In the genomic region with DNA sequence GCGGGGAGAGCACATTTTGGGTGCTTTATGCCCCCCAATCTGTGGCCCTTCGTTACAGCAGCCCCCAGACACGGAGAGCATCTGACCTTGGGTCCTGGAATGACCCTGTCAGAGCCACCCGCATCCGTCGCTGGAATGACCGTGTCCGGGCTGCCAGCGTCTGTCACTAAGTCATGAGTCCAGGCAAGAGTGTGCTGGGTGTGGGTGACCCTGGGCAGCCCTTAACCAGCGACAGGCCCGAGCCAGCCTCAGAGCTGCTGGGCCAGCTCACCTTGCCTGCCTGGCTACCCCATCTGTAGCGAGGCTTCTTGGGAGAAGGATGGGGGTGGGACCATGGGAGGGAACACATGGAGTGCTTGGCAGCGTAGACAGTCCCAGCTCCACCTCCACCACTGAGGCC, we compare ENCODE assay signal across 14 cellular contexts. TPM values are rescaled to one million over a fixed set of nuclear protein-coding genes. Genes with fewer than 3 reads are reported as not detected.
A peak's percentile ranks its signal among the peaks of the same experiment; 100 is the strongest.
DNase-seq lines count a peak whose midpoint lies in the region; ATAC-seq and TF ChIP-seq lines count a peak whose summit lies in the region.
"Had no signal": no experiment of that assay in that cellular context is flagged by ENCODE, and none has a peak within 500 bp of the region (broad histone marks: within the 10 kb centered on the region; RNA-seq: fewer than 3 reads in every experiment).

No MANE protein-coding gene starts in this region.

- H3K23ac ChIP-seq in mesenchymal stem cell (ENCODE audit: low read length in 2 of 2): no peak overlapping the region

- ATAC-seq in Right ventricle myocardium inferior (no peak), Right ventricle myocardium superior (ENCODE audit: poor library complexity) (no peak), GM21515 (IDR thresholded peaks at IDR 0.05; ENCODE audit: unreplicated experiment) (no peak)
- ATAC-seq: CD8-positive, alpha-beta T cell had no signal

- H3K18ac ChIP-seq in mesenchymal stem cell (ENCODE audit: low read depth in 1 of 2, low read length in 2 of 2): no peak overlapping the region

- intact Hi-C loops in Right ventricle myocardium inferior (cut with DNase I): no loop called here
- intact Hi-C loops in Right ventricle myocardium superior (cut with DNase I): no loop called here
- intact Hi-C loops in mammary epithelial cell (cut with micrococcal nuclease): no loop called here

- no TSS peak for BruUV-seq in mammary epithelial cell (replicated peaks; lab: Mats Ljungman, UMichigan)

- peak overlapping the region in 1 of 2 experiments; percentile 37 for H2BK12ac ChIP-seq in mesenchymal stem cell (ENCODE audit: low read length in 2 of 2)

- H4K91ac ChIP-seq in mesenchymal stem cell (ENCODE audit: low read length): no peak overlapping the region

- TF ChIP-seq CTCF in parathyroid adenoma (IDR thresholded peaks at IDR 0.05) (no peak), mammary epithelial cell (conservative IDR thresholded peaks at IDR 0.05 in 1 of 2, IDR thresholded peaks at IDR 0.05 in 1 of 2; ENCODE audit: extremely low read depth in 1 of 2, insufficient read depth in 1 of 2, low read depth in 1 of 2, low read length in 2 of 2) (no peak)

- H3K4me1 ChIP-seq in mesenchymal stem cell (ENCODE audit: control insufficient read depth, insufficient read depth, low read depth, low read length) (peaks cover 28% of the 10 kb centered on the region), parathyroid adenoma (peaks cover 8% of the 10 kb centered on the region), mammary epithelial cell (ENCODE audit: insufficient read depth, low read length) (peaks cover 11% of the 10 kb centered on the region)
- H3K4me1 ChIP-seq: HAP-1 had no signal

- peak overlapping the region; percentile 22 for H3K27ac ChIP-seq in KOPT-K1 (ENCODE audit: low read depth, low read length, poor library complexity, severe bottlenecking)
- H3K27ac ChIP-seq in mesenchymal stem cell (ENCODE audit: low read length, poor library complexity, severe bottlenecking): no peak overlapping the region
- H3K27ac ChIP-seq in parathyroid adenoma: peak overlapping the region; percentile 42
- H3K27ac ChIP-seq in mammary epithelial cell (ENCODE audit: insufficient read depth, low read depth, low read length): no peak overlapping the region
- H3K27ac ChIP-seq: BLaER1 treated with 17β-estradiol and CSF1 and Interleukin-3, amounts not matched to agents 10 nM and 100 nM had no signal

- no peak overlapping the region for H3K4me3 ChIP-seq in mesenchymal stem cell (ENCODE audit: insufficient read depth in 1 of 2, low read depth in 1 of 2, low read length in 2 of 2)
- H3K4me3 ChIP-seq in parathyroid adenoma (ENCODE audit: low read depth, low read length): no peak overlapping the region
- no peak overlapping the region for H3K4me3 ChIP-seq in mammary epithelial cell (replicated peaks in 1 of 3; ENCODE audit: insufficient read depth in 1 of 3, low read depth in 2 of 3, low read length in 3 of 3)
- H3K4me3 ChIP-seq: BLaER1 treated with 17β-estradiol and CSF1 and Interleukin-3, amounts not matched to agents 10 nM and 100 nM; HAP-1 had no signal

- peak; percentile 51 for DNase-seq in Right ventricle myocardium inferior (ENCODE audit: missing footprints)
- no peak for DNase-seq in Right ventricle myocardium superior
- DNase-seq in mesenchymal stem cell: no peak
- DNase-seq in mammary epithelial cell: no peak
- no peak for DNase-seq in NOMO-1 treated with DMSO at 0.1 percent for 48 hours (lab: John Stamatoyannopoulos, UW; ENCODE audit: unreplicated experiment)
- DNase-seq: 8988T; Calu3; CD8-positive, alpha-beta T cell; GDM1 had no signal

- H3K79me1 ChIP-seq in mesenchymal stem cell (replicated peaks; ENCODE audit: low read length, poor library complexity, severe bottlenecking): no peaks in the 10 kb centered on the region

- no peak overlapping the region for H3K14ac ChIP-seq in mesenchymal stem cell (ENCODE audit: low read length in 2 of 2)

- H2BK120ac ChIP-seq in mesenchymal stem cell (ENCODE audit: low read depth, low read length): no peak overlapping the region

- H3K36me3 ChIP-seq in KOPT-K1 (ENCODE audit: insufficient read depth, low read length) (no peaks in the 10 kb centered on the region), mesenchymal stem cell (ENCODE audit: control insufficient read depth in 1 of 2, insufficient read depth in 2 of 2, low read depth in 1 of 2, low read length in 2 of 2) (peaks cover 0 to 2% of the 10 kb centered on the region in 2 experiments), parathyroid adenoma (ENCODE audit: control insufficient read depth, insufficient read depth, low read length) (no peaks in the 10 kb centered on the region), mammary epithelial cell (ENCODE audit: insufficient read depth, low read length) (no peaks in the 10 kb centered on the region)
- H3K36me3 ChIP-seq: BLaER1 treated with 17β-estradiol and CSF1 and Interleukin-3, amounts not matched to agents 10 nM and 100 nM; HAP-1 had no signal

- in situ Hi-C loops in mammary epithelial cell (cut with MboI; ENCODE audit: low sequenced_read_pairs in 2 of 2): no loop called here

- peak overlapping the region; percentile 95 for H2BK15ac ChIP-seq in mesenchymal stem cell (ENCODE audit: low read depth, poor library complexity, severe bottlenecking)

- no peak overlapping the region for H3K4ac ChIP-seq in mesenchymal stem cell (ENCODE audit: low read depth in 1 of 2, low read length in 2 of 2)

- no peak overlapping the region for H2AK5ac ChIP-seq in mesenchymal stem cell (ENCODE audit: low read length, severe bottlenecking)

- H2AFZ ChIP-seq in mesenchymal stem cell (ENCODE audit: low read depth, low read length): no peak overlapping the region
- peak overlapping the region; percentile 62 for H2AFZ ChIP-seq in parathyroid adenoma
- H2AFZ ChIP-seq in mammary epithelial cell (ENCODE audit: low read depth, low read length): no peak overlapping the region

- H3K9ac ChIP-seq in mesenchymal stem cell (ENCODE audit: low read length): no peak overlapping the region
- H3K9ac ChIP-seq in parathyroid adenoma: no peak overlapping the region
- no peak overlapping the region for H3K9ac ChIP-seq in mammary epithelial cell (ENCODE audit: insufficient read depth, low read length)
- H3K9ac ChIP-seq: BLaER1 treated with 17β-estradiol and CSF1 and Interleukin-3, amounts not matched to agents 10 nM and 100 nM had no signal

- 92% methylated on average over 13 of the region's 13 CpGs for WGBS in mesenchymal stem cell
- WGBS in mammary epithelial cell (ENCODE audit: low coverage, missing lambda C conversion rate): 90% methylated on average over 12 of the region's 13 CpGs

- H4K8ac ChIP-seq in mesenchymal stem cell (ENCODE audit: low read length): no peak overlapping the region

- no peak overlapping the region for H2BK5ac ChIP-seq in mesenchymal stem cell (ENCODE audit: low read depth, low read length, poor library complexity, severe bottlenecking)

- H4K20me1 ChIP-seq in mammary epithelial cell (ENCODE audit: insufficient read depth, low read length): no peaks in the 10 kb centered on the region

- H3K4me2 ChIP-seq in mesenchymal stem cell (ENCODE audit: low read length, poor library complexity, severe bottlenecking): no peak overlapping the region
- H3K4me2 ChIP-seq in parathyroid adenoma (ENCODE audit: low read length): no peak overlapping the region
- H3K4me2 ChIP-seq in mammary epithelial cell (ENCODE audit: insufficient read depth, low read depth, low read length): no peak overlapping the region

- no peaks in the 10 kb centered on the region for H3K9me3 ChIP-seq in KOPT-K1 (ENCODE audit: insufficient read depth, low read length, poor library complexity, severe bottlenecking)
- H3K9me3 ChIP-seq in mesenchymal stem cell (ENCODE audit: control insufficient read depth, low read length): no peaks in the 10 kb centered on the region
- H3K9me3 ChIP-seq in parathyroid adenoma (ENCODE audit: control insufficient read depth, low read length): no peaks in the 10 kb centered on the region
- H3K9me3 ChIP-seq in mammary epithelial cell (replicated peaks; ENCODE audit: insufficient read depth, low read length): no peaks in the 10 kb centered on the region
- H3K9me3 ChIP-seq: HAP-1 had no signal

- CTCF ChIA-PET in mammary epithelial cell (lab: Charles Lee; ENCODE audit: low non-redundant PET): no interaction called here

- H3K79me2 ChIP-seq in parathyroid adenoma (no peaks in the 10 kb centered on the region), mammary epithelial cell (ENCODE audit: insufficient read depth, low read length) (no peaks in the 10 kb centered on the region)

- H3K27me3 ChIP-seq in mesenchymal stem cell (ENCODE audit: control insufficient read depth in 1 of 2, insufficient read depth in 1 of 2, low read length in 2 of 2) (peaks cover 0 to 76% of the 10 kb centered on the region in 2 experiments), parathyroid adenoma (ENCODE audit: control insufficient read depth, insufficient read depth, low read length) (no peaks in the 10 kb centered on the region), mammary epithelial cell (ENCODE audit: insufficient read depth, low read length) (no peaks in the 10 kb centered on the region)
- H3K27me3 ChIP-seq: BLaER1 treated with 17β-estradiol and CSF1 and Interleukin-3, amounts not matched to agents 10 nM and 100 nM had no signal

- dilution Hi-C loops in mammary epithelial cell (cut with HindIII; ENCODE audit: low sequenced_read_pairs): no loop called here

RNA-seq across cellular contexts. Expression of a gene that starts 46.8 kb away (rescaled TPM):
- 18.7 TPM for total RNA-seq in Right ventricle myocardium inferior
- total RNA-seq in Right ventricle myocardium superior: 16.8 TPM
- 15.4 TPM for polyA plus RNA-seq in mesenchymal stem cell (2013, experiment 1 of 2)
- 13.5 TPM for polyA plus RNA-seq in mesenchymal stem cell (2013, experiment 2 of 2)
- 100 to 1,000 TPM; 170 to 189 TPM for total RNA-seq in mammary epithelial cell
- polyA plus RNA-seq in mammary epithelial cell: 17.6 TPM
- 39.0 TPM for polyA minus RNA-seq in mammary epithelial cell

Comparison
In these comparisons a context has a peak if more than half of its experiments do, and no peak if none do; other contexts are left out.
1. H3K27ac ChIP-seq: peak in KOPT-K1 (single experiment) and parathyroid adenoma (single experiment); none in mesenchymal stem cell (single experiment) and mammary epithelial cell (single experiment).